Comparison of ENCODE assay signal across 23 cellular contexts in the genomic region with DNA sequence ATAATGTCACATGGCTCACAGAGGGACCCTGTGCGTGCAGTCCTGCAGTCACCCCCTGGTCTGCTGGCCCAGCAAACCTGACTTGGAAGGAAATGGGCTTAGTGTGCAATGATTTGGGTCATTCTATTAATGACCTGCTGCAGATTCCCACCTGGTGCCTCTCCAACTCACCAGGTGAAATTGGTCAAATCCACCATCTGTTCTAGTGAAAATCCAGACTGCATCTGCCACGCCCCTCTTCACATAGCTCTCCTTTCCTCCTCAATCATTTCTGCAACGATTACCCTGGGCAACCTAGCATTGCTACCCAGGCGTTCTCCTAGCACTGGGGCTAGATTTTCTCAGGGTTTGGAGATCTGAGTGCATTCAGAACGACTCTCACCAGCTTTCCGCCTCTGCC. TPM values are rescaled to one million over a fixed set of nuclear protein-coding genes. Genes with fewer than 3 reads are reported as not detected.
"Had no signal": no experiment of that assay in that cellular context is flagged by ENCODE, and none has a peak within 500 bp of the region (broad histone marks: within the 10 kb centered on the region; RNA-seq: fewer than 3 reads in every experiment).

No MANE protein-coding gene starts in this region.

- FAIRE-seq: bronchial epithelial cell, islet of Langerhans, pancreas, TTC549 had no signal

- H3K4me3 ChIP-seq: gastroesophageal sphincter, heart left ventricle, pancreas, psoas muscle, right atrium auricular region, thoracic aorta, upper lobe of left lung had no signal

- H3K4me1 ChIP-seq: pancreas, psoas muscle had no signal

- H3K27ac ChIP-seq: epithelial cell of prostate, gastroesophageal sphincter, heart left ventricle, pancreas, psoas muscle, right atrium auricular region, thoracic aorta, upper lobe of left lung had no signal

- DNase-seq: activated B cell treated with CpG ODN at 0.5 μM for 24 hours; activated CD4-positive, alpha-beta T cell treated with anti-CD3 and anti-CD28 coated beads for 36 hours; activated CD4-positive, alpha-beta T cell treated with anti-CD3 and anti-CD28 coated beads, Interleukin-2, amount 50 U/mL, for 4 hours; activated CD8-positive, alpha-beta memory T cell treated with anti-CD3 and anti-CD28 coated beads for 24 hours; activated CD8-positive, alpha-beta memory T cell treated with anti-CD3 and anti-CD28 coated beads, Interleukin-2, amount 50 U/mL, for 4 hours; activated naive CD4-positive, alpha-beta T cell treated with Interleukin-2 at 50 U/mL for 16 hours; activated T-cell treated with anti-CD3 and anti-CD28 coated beads, Interleukin-2, amount 50 U/mL, for 24 hours; amygdala; heart left ventricle; left ventricle myocardium superior; pancreas; psoas muscle; stimulated activated CD4-positive, alpha-beta T cell treated with anti-CD3 and anti-CD28 coated beads, Interleukin-4, amount 100 ng/mL, for 24 hours; stimulated activated naive CD4-positive, alpha-beta T cell treated with Interleukin-2 at 50 U/mL for 16 hours; upper lobe of left lung had no signal

- H3K9me3 ChIP-seq: gastroesophageal sphincter, heart left ventricle, pancreas, psoas muscle, right atrium auricular region, thoracic aorta, upper lobe of left lung had no signal

- H3K36me3 ChIP-seq: gastroesophageal sphincter, heart left ventricle, pancreas, right atrium auricular region, thoracic aorta, upper lobe of left lung had no signal

RNA-seq across cellular contexts. Expression of a gene that starts 29.4 kb away (rescaled TPM):
- total RNA-seq: activated B cell treated with CpG ODN at 0.5 μM for 24 hours; natural killer cell treated with Interleukin-12 subunit alpha and Interleukin-12 subunit beta and Interleukin-15 and Interleukin-18, amount 100 ng/mL, for 72 hours had no signal
